Comparison of ENCODE assay signal across 8 cellular contexts in genomic region chr9:10366171-10366779, GRCh38.
DNase-seq lines count a peak whose midpoint lies in the region; ATAC-seq and TF ChIP-seq lines count a peak whose summit lies in the region.

No MANE protein-coding gene starts in this region.

- no peaks in the 10 kb centered on the region for H3K4me1 Mint-ChIP-seq in T-helper 2 cell treated with Interferon-gamma antibody and Interleukin-4, amounts not matched to agents 5 μg/mL and 100 μg/mL, for 36 hours (ENCODE audit: low read depth)

- no peaks in the 10 kb centered on the region for H3K9me3 Mint-ChIP-seq in T-helper 2 cell treated with Interferon-gamma antibody and Interleukin-4, amounts not matched to agents 5 μg/mL and 100 μg/mL, for 36 hours

- H2AFZ ChIP-seq in mammary epithelial cell (ENCODE audit: low read depth, low read length), result no peak overlapping the region

- H4K20me1 ChIP-seq in mammary epithelial cell (ENCODE audit: insufficient read depth, low read length), result no peaks in the 10 kb centered on the region

- WGBS in mammary epithelial cell (ENCODE audit: low coverage, missing lambda C conversion rate), result 29% methylated on average over 3 of the region's 3 CpGs
- WGBS in lung, 2 donors, result 40 to 41% methylated on average over 3 of the region's 3 CpGs

- in situ Hi-C loops in mammary epithelial cell (cut with MboI; ENCODE audit: low sequenced_read_pairs in 2 of 2), result loop anchor here in 1 of 2 donors (25.0 kb wide), 2 partner anchors 946 to 1971 kb away; no protein-coding TSS in a partner anchor

- H3K4me3 ChIP-seq in mammary epithelial cell (replicated peaks in 1 of 3; ENCODE audit: insufficient read depth in 1 of 3, low read depth in 2 of 3, low read length in 3 of 3), result no peak overlapping the region
- no peak overlapping the region for H3K4me3 ChIP-seq in lung

- H3K9me3 ChIP-seq in mammary epithelial cell (replicated peaks; ENCODE audit: insufficient read depth, low read length) (no peaks in the 10 kb centered on the region), lung (ENCODE audit: control insufficient read depth in 2 of 2, insufficient read depth in 1 of 2, low read length in 1 of 2) (no peaks in the 10 kb centered on the region)

- intact Hi-C loops in mammary epithelial cell (cut with micrococcal nuclease), result loop anchor here (1.0 to 5.0 kb wide), 4 partner anchors 246 to 1963 kb away; partner anchors contain the start of gene PTPRD

- no peak overlapping the region for H3K4me2 ChIP-seq in mammary epithelial cell (ENCODE audit: insufficient read depth, low read depth, low read length)

- TF ChIP-seq CTCF in mammary epithelial cell (conservative IDR thresholded peaks at IDR 0.05 in 1 of 2, IDR thresholded peaks at IDR 0.05 in 1 of 2; ENCODE audit: extremely low read depth in 1 of 2, insufficient read depth in 1 of 2, low read depth in 1 of 2, low read length in 2 of 2) (peak; percentile 82 to 84), lung (IDR thresholded peaks at IDR 0.05; ENCODE audit: control extremely low read depth, extremely low read depth) (no peak)

- dilution Hi-C loops in mammary epithelial cell (cut with HindIII; ENCODE audit: low sequenced_read_pairs), result no loop called here

- no peaks in the 10 kb centered on the region for H3K27me3 Mint-ChIP-seq in T-helper 2 cell treated with Interferon-gamma antibody and Interleukin-4, amounts not matched to agents 5 μg/mL and 100 μg/mL, for 36 hours (ENCODE audit: low read depth)

- ATAC-seq in GM18870 (IDR thresholded peaks at IDR 0.05; ENCODE audit: unreplicated experiment) (peak; percentile 92), HG03097 (IDR thresholded peaks at IDR 0.05; ENCODE audit: low FRiP score, unreplicated experiment) (peak; percentile 88), lung (ENCODE audit: insufficient read depth, low FRiP score) (peak; percentile 58)

- CTCF ChIA-PET in mammary epithelial cell (lab: Charles Lee; ENCODE audit: low non-redundant PET), result no interaction called here

- no peak overlapping the region for H3K4me3 Mint-ChIP-seq in T-helper 2 cell treated with Interferon-gamma antibody and Interleukin-4, amounts not matched to agents 5 μg/mL and 100 μg/mL, for 36 hours

- no peaks in the 10 kb centered on the region for H3K79me2 ChIP-seq in mammary epithelial cell (ENCODE audit: insufficient read depth, low read length)

- peak; percentile 60 for DNase-seq in Ammon's horn (ENCODE audit: low spot score)
- DNase-seq in NCI-H2196 treated with DMSO at 0.1 percent for 48 hours (lab: John Stamatoyannopoulos, UW; ENCODE audit: unreplicated experiment), result peak; percentile 20
- peak; percentile 29 for DNase-seq in mammary epithelial cell
- no peak for DNase-seq in lung (ENCODE audit: low spot score)
- no peak for DNase-seq in stimulated activated CD4-positive, alpha-beta T cell treated with anti-CD3 and anti-CD28 coated beads, Interleukin-15, amount 100 ng/mL, for 24 hours
- no peak for DNase-seq in T-helper 2 cell treated with Interferon-gamma antibody and Interleukin-4, amounts not matched to agents 5 μg/mL and 100 μg/mL, for 36 hours (ENCODE audit: low spot score)

- H3K27ac ChIP-seq in mammary epithelial cell (ENCODE audit: insufficient read depth, low read depth, low read length), result no peak overlapping the region
- H3K27ac ChIP-seq in lung (ENCODE audit: low read depth in 1 of 2, low read length in 1 of 2), result no peak overlapping the region

- no peaks in the 10 kb centered on the region for H3K36me3 Mint-ChIP-seq in T-helper 2 cell treated with Interferon-gamma antibody and Interleukin-4, amounts not matched to agents 5 μg/mL and 100 μg/mL, for 36 hours (ENCODE audit: low read depth)

- BruUV-seq in mammary epithelial cell (replicated peaks; lab: Mats Ljungman, UMichigan), result no TSS peak

- no peak overlapping the region for H3K27ac Mint-ChIP-seq in T-helper 2 cell treated with Interferon-gamma antibody and Interleukin-4, amounts not matched to agents 5 μg/mL and 100 μg/mL, for 36 hours

- no peak overlapping the region for H3K9ac ChIP-seq in mammary epithelial cell (ENCODE audit: insufficient read depth, low read length)

- no peaks in the 10 kb centered on the region for H3K27me3 ChIP-seq in mammary epithelial cell (ENCODE audit: insufficient read depth, low read length)
- H3K27me3 ChIP-seq in lung (ENCODE audit: control insufficient read depth, insufficient read depth), result no peaks in the 10 kb centered on the region

- H3K36me3 ChIP-seq in mammary epithelial cell (ENCODE audit: insufficient read depth, low read length), result no peaks in the 10 kb centered on the region
- H3K36me3 ChIP-seq in lung (ENCODE audit: control insufficient read depth in 2 of 2, insufficient read depth in 2 of 2, low read length in 2 of 2), result no peaks in the 10 kb centered on the region

- H3K4me1 ChIP-seq in mammary epithelial cell (ENCODE audit: insufficient read depth, low read length), result no peaks in the 10 kb centered on the region
- H3K4me1 ChIP-seq in lung (ENCODE audit: control insufficient read depth in 2 of 2, insufficient read depth in 2 of 2, low read length in 2 of 2), result no peaks in the 10 kb centered on the region

Comparison
In these comparisons a context has a peak if more than half of its experiments do, and no peak if none do; other contexts are left out.
1. DNase-seq: peak in Ammon's horn (single experiment), NCI-H2196 treated with DMSO at 0.1 percent for 48 hours (single experiment) and mammary epithelial cell (single experiment); none in lung (single experiment), stimulated activated CD4-positive, alpha-beta T cell treated with anti-CD3 and anti-CD28 coated beads, Interleukin-15, amount 100 ng/mL, for 24 hours (single experiment) and T-helper 2 cell treated with Interferon-gamma antibody and Interleukin-4, amounts not matched to agents 5 μg/mL and 100 μg/mL, for 36 hours (single experiment).
2. Peak in every context shown above with its lines, with median percentiles within 50 percentile points of each other: ATAC-seq.